ENCODE assay signal across 12 cellular contexts in the genomic region with DNA sequence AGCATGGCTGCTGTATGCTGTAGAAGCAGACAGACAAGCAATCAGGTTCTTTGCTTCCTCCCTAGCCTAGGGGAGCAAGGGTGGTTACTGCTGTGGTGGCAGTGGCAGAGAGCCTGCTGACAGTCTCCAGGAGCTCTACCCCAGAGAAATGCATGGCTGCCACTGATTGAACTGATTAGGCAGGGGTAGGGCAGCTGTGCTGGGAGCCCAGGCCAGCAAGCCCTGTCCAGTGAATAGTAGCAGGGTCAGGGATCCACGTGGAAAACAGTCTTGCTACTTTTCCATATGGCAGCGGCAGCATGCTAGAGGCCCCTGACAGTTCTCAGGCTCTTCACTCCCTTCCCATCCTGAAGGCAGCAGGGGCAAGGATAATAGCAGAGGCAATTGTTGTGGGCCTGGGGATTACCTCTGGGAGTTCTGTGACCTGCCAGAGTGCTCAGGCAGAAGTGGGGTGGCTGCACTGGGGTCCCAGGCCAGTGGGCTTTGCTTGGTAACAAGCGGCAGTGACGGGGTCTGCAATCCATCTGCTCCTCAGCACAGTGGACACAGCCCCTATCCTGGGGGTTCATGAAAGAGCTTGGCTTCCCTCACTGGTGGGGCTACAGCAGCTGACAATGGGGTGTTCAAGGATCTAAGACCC.
DNase-seq lines count a peak whose midpoint lies in the region; ATAC-seq and TF ChIP-seq lines count a peak whose summit lies in the region.
"Had no signal": no experiment of that assay in that cellular context is flagged by ENCODE, and none has a peak within 500 bp of the region (broad histone marks: within the 10 kb centered on the region; RNA-seq: fewer than 3 reads in every experiment).

No MANE protein-coding gene starts in this region.

- intact Hi-C loops in upper lobe of right lung (cut with DNase I): no loop called here
- intact Hi-C loops in spleen (cut with DNase I; ENCODE audit: low total_unique reads): no loop called here

- H3K27me3 ChIP-seq in neural progenitor cell: no peaks in the 10 kb centered on the region
- H3K27me3 ChIP-seq in upper lobe of right lung: no peaks in the 10 kb centered on the region
- H3K27me3 ChIP-seq in spleen (replicated peaks in 1 of 7): no peaks in the 10 kb centered on the region

- no peak overlapping the region for H3K4me3 Mint-ChIP-seq in stimulated activated naive CD8-positive, alpha-beta T cell treated with anti-CD3 and anti-CD28 coated beads, Interleukin-15, amount 100 ng/mL, for 72 hours
- H3K4me3 Mint-ChIP-seq in neural progenitor cell: no peak overlapping the region
- H3K4me3 Mint-ChIP-seq: B cell; CD4-positive, alpha-beta T cell had no signal

- H3K4me1 Mint-ChIP-seq in stimulated activated naive CD8-positive, alpha-beta T cell treated with anti-CD3 and anti-CD28 coated beads, Interleukin-15, amount 100 ng/mL, for 72 hours: no peaks in the 10 kb centered on the region
- no peaks in the 10 kb centered on the region for H3K4me1 Mint-ChIP-seq in neural progenitor cell
- H3K4me1 Mint-ChIP-seq: B cell had no signal

- H3K9me3 Mint-ChIP-seq in stimulated activated naive CD8-positive, alpha-beta T cell treated with anti-CD3 and anti-CD28 coated beads, Interleukin-15, amount 100 ng/mL, for 72 hours: peaks cover 9 to 14% of the 10 kb centered on the region in 2 donors
- H3K9me3 Mint-ChIP-seq in neural progenitor cell: peaks cover 12% of the 10 kb centered on the region

- H3K4me1 ChIP-seq in neural progenitor cell (no peaks in the 10 kb centered on the region), upper lobe of right lung (no peaks in the 10 kb centered on the region), spleen (no peaks in the 10 kb centered on the region)
- H3K4me1 ChIP-seq: Caco-2, HAP-1 had no signal

- H3K36me3 ChIP-seq in neural progenitor cell (no peaks in the 10 kb centered on the region), upper lobe of right lung (no peaks in the 10 kb centered on the region), spleen (no peaks in the 10 kb centered on the region)
- H3K36me3 ChIP-seq: HAP-1 had no signal

- no peaks in the 10 kb centered on the region for H4K20me1 ChIP-seq in neural progenitor cell (ENCODE audit: low read depth)

- H3K9ac ChIP-seq in neural progenitor cell: no peak overlapping the region
- H3K9ac ChIP-seq: GM23248 had no signal

- no peak overlapping the region for H3K4me3 ChIP-seq in neural progenitor cell
- H3K4me3 ChIP-seq in upper lobe of right lung: no peak overlapping the region
- H3K4me3 ChIP-seq in spleen: no peak overlapping the region
- H3K4me3 ChIP-seq: GM23248, HAP-1 had no signal

- DNase-seq in stimulated activated naive CD8-positive, alpha-beta T cell treated with anti-CD3 and anti-CD28 coated beads, Interleukin-15, amount 100 ng/mL, for 72 hours: no peak
- no peak for DNase-seq in stimulated activated naive CD8-positive, alpha-beta T cell treated with anti-CD3 and anti-CD28 coated beads, Interleukin-15, Interleukin-2, amounts not matched to agents 100 U/mL and 50 U/mL, for 24 hours
- DNase-seq in neural progenitor cell (ENCODE audit: low spot score): peak; percentile 9
- DNase-seq in upper lobe of right lung: no peak
- no peak for DNase-seq in NCI-H1930 (lab: John Stamatoyannopoulos, UW)
- no peak for DNase-seq in spleen
- DNase-seq: C1 segment of cervical spinal cord; Caco-2; CD4-positive, alpha-beta T cell; GM23248 had no signal

- no peak for TF ChIP-seq POLR2A in spleen (IDR thresholded peaks at IDR 0.05)

- no peak for TF ChIP-seq CTCF in neural progenitor cell (IDR thresholded peaks at IDR 0.05)
- no peak for TF ChIP-seq CTCF in upper lobe of right lung (IDR thresholded peaks at IDR 0.05)
- TF ChIP-seq CTCF in spleen (IDR thresholded peaks at IDR 0.05 in 8 of 11, conservative IDR thresholded peaks at IDR 0.05 in 3 of 11): no peak

- H3K36me3 Mint-ChIP-seq in neural progenitor cell: peaks cover 2% of the 10 kb centered on the region

- H3K4me2 ChIP-seq in neural progenitor cell: no peak overlapping the region

- no peaks in the 10 kb centered on the region for H3K79me2 ChIP-seq in neural progenitor cell (ENCODE audit: low read depth)

- H3K9me3 ChIP-seq in neural progenitor cell (ENCODE audit: low read depth) (no peaks in the 10 kb centered on the region), upper lobe of right lung (no peaks in the 10 kb centered on the region), spleen (peaks cover 0 to 42% (median 16%) of the 10 kb centered on the region in 8 donors)
- H3K9me3 ChIP-seq: Caco-2, HAP-1 had no signal

- WGBS in spleen, 5 donors: 75 to 91% (median 82%) methylated on average over 2 to 4 of the region's 4 CpGs

- no peaks in the 10 kb centered on the region for H3F3A ChIP-seq in neural progenitor cell (ENCODE audit: low read depth)

- H2AFZ ChIP-seq in neural progenitor cell (replicated peaks): no peak overlapping the region
- H2AFZ ChIP-seq: GM23248 had no signal

- H3K27ac ChIP-seq in neural progenitor cell (no peak overlapping the region), upper lobe of right lung (no peak overlapping the region), spleen (no peak overlapping the region)
- H3K27ac ChIP-seq: GM23248 had no signal

- H3K27me3 Mint-ChIP-seq in stimulated activated naive CD8-positive, alpha-beta T cell treated with anti-CD3 and anti-CD28 coated beads, Interleukin-15, amount 100 ng/mL, for 72 hours: no peaks in the 10 kb centered on the region
- peaks cover 2% of the 10 kb centered on the region for H3K27me3 Mint-ChIP-seq in neural progenitor cell (ENCODE audit: insufficient read depth, low read depth)
- H3K27me3 Mint-ChIP-seq: B cell; CD4-positive, alpha-beta T cell had no signal

- ATAC-seq in stimulated activated naive CD8-positive, alpha-beta T cell treated with anti-CD3 and anti-CD28 coated beads, Interleukin-15, amount 100 ng/mL, for 72 hours: peak; percentile 18
- ATAC-seq in stimulated activated naive CD8-positive, alpha-beta T cell treated with anti-CD3 and anti-CD28 coated beads, Interleukin-15, Interleukin-2, amounts not matched to agents 100 U/mL and 50 U/mL, for 24 hours: no peak
- peak; percentile 12 for ATAC-seq in upper lobe of right lung

- no peak overlapping the region for H3K27ac Mint-ChIP-seq in stimulated activated naive CD8-positive, alpha-beta T cell treated with anti-CD3 and anti-CD28 coated beads, Interleukin-15, amount 100 ng/mL, for 72 hours
- H3K27ac Mint-ChIP-seq in neural progenitor cell: no peak overlapping the region
- H3K27ac Mint-ChIP-seq: B cell; CD4-positive, alpha-beta T cell had no signal
